1 cellular context compared by ENCODE assay signal in the genomic region with DNA sequence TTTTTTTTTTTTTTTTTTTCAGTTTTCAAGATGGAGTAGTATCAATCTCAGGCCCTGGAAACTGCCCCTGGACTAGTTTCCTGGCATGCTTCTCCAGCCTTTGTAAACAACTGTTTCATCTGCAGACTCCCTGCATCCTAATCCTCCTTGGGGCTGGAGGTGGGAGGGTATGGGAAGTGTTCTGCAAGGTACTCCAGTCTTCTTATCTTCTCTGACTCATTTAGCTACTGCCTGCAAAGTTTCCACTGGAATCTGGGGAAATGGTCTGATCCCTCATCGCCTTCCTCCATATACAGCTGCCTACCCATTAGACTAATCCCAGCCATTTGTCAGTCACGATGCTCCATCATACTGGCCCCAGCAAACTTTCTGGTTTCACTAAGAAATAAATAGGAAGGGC.
TF ChIP-seq lines count a peak whose summit lies in the region.

No MANE protein-coding gene starts in this region.

TF ChIP-seq in HEK293, 187 proteins besides CTCF, POLR2A, EP300 and RAD21:
- TF ChIP-seq ZNF600 (tag by site-specific recombination; IDR thresholded peaks at IDR 0.05), result peak; percentile 88
- no peak for TF ChIP-seq ZBTB8A (tag by site-specific recombination; IDR thresholded peaks at IDR 0.05)
- no peak for TF ChIP-seq ZNF169 (tag by site-specific recombination; IDR thresholded peaks at IDR 0.05)
- TF ChIP-seq PRDM1 (tag by site-specific recombination; IDR thresholded peaks at IDR 0.05), result no peak
- no peak for TF ChIP-seq SP3 (tag by site-specific recombination; IDR thresholded peaks at IDR 0.05)
- TF ChIP-seq SALL2 (tag by site-specific recombination; IDR thresholded peaks at IDR 0.05; ENCODE audit: borderline replicate concordance), result no peak
- TF ChIP-seq, protein P1, sequence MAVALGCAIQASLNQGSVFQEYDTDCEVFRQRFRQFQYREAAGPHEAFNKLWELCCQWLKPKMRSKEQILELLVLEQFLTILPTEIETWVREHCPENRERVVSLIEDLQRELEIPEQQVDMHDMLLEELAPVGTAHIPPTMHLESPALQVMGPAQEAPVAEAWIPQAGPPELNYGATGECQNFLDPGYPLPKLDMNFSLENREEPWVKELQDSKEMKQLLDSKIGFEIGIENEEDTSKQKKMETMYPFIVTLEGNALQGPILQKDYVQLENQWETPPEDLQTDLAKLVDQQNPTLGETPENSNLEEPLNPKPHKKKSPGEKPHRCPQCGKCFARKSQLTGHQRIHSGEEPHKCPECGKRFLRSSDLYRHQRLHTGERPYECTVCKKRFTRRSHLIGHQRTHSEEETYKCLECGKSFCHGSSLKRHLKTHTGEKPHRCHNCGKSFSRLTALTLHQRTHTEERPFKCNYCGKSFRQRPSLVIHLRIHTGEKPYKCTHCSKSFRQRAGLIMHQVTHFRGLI (tag by site-specific recombination; IDR thresholded peaks at IDR 0.05), result no peak
- TF ChIP-seq ZBTB17 (tag by site-specific recombination; IDR thresholded peaks at IDR 0.05), result peak; percentile 48; the same call in 1 of the 2 replicates
- TF ChIP-seq ZEB2 (tag by site-specific recombination; IDR thresholded peaks at IDR 0.05), result no peak
- 0 out of 2 replicates have a peak, but pooled peaks have one; percentile 41 for TF ChIP-seq ZNF660 (tag by site-specific recombination; IDR thresholded peaks at IDR 0.05)
- no peak for TF ChIP-seq ZNF274 (IDR thresholded peaks at IDR 0.05; ENCODE audit: low read length)
- TF ChIP-seq ZNF274 (tag by site-specific recombination; IDR thresholded peaks at IDR 0.05; ENCODE audit: borderline replicate concordance), result no peak
- no peak for TF ChIP-seq ZNF623 (tag by site-specific recombination; IDR thresholded peaks at IDR 0.05)
- TF ChIP-seq ZFHX2 (tag by site-specific recombination; conservative IDR thresholded peaks at IDR 0.05), result peak; percentile 32
- 0 out of 2 replicates have a peak, but pooled peaks have one; percentile 30 for TF ChIP-seq ZBTB48 (tag by site-specific recombination; IDR thresholded peaks at IDR 0.05)
- TF ChIP-seq ZNF514 (tag by site-specific recombination; IDR thresholded peaks at IDR 0.05), result no peak
- no peak for TF ChIP-seq TCF7L2 (IDR thresholded peaks at IDR 0.05; ENCODE audit: borderline replicate concordance, low read depth, low read length)
- no peak for TF ChIP-seq GLI4 (tag by site-specific recombination; IDR thresholded peaks at IDR 0.05)
- TF ChIP-seq, protein P2, sequence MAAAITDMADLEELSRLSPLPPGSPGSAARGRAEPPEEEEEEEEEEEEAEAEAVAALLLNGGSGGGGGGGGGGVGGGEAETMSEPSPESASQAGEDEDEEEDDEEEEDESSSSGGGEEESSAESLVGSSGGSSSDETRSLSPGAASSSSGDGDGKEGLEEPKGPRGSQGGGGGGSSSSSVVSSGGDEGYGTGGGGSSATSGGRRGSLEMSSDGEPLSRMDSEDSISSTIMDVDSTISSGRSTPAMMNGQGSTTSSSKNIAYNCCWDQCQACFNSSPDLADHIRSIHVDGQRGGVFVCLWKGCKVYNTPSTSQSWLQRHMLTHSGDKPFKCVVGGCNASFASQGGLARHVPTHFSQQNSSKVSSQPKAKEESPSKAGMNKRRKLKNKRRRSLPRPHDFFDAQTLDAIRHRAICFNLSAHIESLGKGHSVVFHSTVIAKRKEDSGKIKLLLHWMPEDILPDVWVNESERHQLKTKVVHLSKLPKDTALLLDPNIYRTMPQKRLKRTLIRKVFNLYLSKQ (tag by site-specific recombination; IDR thresholded peaks at IDR 0.05; ENCODE audit: borderline replicate concordance), result no peak
- TF ChIP-seq, protein P3, sequence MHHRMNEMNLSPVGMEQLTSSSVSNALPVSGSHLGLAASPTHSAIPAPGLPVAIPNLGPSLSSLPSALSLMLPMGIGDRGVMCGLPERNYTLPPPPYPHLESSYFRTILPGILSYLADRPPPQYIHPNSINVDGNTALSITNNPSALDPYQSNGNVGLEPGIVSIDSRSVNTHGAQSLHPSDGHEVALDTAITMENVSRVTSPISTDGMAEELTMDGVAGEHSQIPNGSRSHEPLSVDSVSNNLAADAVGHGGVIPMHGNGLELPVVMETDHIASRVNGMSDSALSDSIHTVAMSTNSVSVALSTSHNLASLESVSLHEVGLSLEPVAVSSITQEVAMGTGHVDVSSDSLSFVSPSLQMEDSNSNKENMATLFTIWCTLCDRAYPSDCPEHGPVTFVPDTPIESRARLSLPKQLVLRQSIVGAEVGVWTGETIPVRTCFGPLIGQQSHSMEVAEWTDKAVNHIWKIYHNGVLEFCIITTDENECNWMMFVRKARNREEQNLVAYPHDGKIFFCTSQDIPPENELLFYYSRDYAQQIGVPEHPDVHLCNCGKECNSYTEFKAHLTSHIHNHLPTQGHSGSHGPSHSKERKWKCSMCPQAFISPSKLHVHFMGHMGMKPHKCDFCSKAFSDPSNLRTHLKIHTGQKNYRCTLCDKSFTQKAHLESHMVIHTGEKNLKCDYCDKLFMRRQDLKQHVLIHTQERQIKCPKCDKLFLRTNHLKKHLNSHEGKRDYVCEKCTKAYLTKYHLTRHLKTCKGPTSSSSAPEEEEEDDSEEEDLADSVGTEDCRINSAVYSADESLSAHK (tag by site-specific recombination; IDR thresholded peaks at IDR 0.05), result peak; percentile 97
- TF ChIP-seq ZNF501 (tag by site-specific recombination; IDR thresholded peaks at IDR 0.05), result no peak
- TF ChIP-seq ZNF670 (tag by site-specific recombination; IDR thresholded peaks at IDR 0.05; ENCODE audit: low read depth), result no peak
- TF ChIP-seq SP7 (tag by site-specific recombination; IDR thresholded peaks at IDR 0.05), result peak; percentile 77
- TF ChIP-seq GLIS2 (tag by site-specific recombination; IDR thresholded peaks at IDR 0.05), result no peak
- TF ChIP-seq EGR2 (tag by site-specific recombination; IDR thresholded peaks at IDR 0.05; ENCODE audit: low read depth), result peak; percentile 35; the same call in 1 of the 2 replicates
- TF ChIP-seq, protein P4, sequence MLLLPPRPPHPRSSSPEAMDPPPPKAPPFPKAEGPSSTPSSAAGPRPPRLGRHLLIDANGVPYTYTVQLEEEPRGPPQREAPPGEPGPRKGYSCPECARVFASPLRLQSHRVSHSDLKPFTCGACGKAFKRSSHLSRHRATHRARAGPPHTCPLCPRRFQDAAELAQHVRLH (tag by site-specific recombination; IDR thresholded peaks at IDR 0.05), result no peak
- TF ChIP-seq ZFP41 (tag by site-specific recombination; IDR thresholded peaks at IDR 0.05; ENCODE audit: borderline replicate concordance), result no peak
- no peak for TF ChIP-seq ZNF174 (tag by site-specific recombination; IDR thresholded peaks at IDR 0.05)
- TF ChIP-seq OSR2 (tag by site-specific recombination; IDR thresholded peaks at IDR 0.05), result peak; percentile 60
- TF ChIP-seq, protein P5, sequence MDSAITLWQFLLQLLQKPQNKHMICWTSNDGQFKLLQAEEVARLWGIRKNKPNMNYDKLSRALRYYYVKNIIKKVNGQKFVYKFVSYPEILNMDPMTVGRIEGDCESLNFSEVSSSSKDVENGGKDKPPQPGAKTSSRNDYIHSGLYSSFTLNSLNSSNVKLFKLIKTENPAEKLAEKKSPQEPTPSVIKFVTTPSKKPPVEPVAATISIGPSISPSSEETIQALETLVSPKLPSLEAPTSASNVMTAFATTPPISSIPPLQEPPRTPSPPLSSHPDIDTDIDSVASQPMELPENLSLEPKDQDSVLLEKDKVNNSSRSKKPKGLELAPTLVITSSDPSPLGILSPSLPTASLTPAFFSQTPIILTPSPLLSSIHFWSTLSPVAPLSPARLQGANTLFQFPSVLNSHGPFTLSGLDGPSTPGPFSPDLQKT (IDR thresholded peaks at IDR 0.05; ENCODE audit: borderline replicate concordance, low read depth, low read length), result no peak
- no peak for TF ChIP-seq ZNF747 (tag by site-specific recombination; IDR thresholded peaks at IDR 0.05)
- no peak for TF ChIP-seq ZFP37 (tag by site-specific recombination; IDR thresholded peaks at IDR 0.05)
- TF ChIP-seq, protein P6, sequence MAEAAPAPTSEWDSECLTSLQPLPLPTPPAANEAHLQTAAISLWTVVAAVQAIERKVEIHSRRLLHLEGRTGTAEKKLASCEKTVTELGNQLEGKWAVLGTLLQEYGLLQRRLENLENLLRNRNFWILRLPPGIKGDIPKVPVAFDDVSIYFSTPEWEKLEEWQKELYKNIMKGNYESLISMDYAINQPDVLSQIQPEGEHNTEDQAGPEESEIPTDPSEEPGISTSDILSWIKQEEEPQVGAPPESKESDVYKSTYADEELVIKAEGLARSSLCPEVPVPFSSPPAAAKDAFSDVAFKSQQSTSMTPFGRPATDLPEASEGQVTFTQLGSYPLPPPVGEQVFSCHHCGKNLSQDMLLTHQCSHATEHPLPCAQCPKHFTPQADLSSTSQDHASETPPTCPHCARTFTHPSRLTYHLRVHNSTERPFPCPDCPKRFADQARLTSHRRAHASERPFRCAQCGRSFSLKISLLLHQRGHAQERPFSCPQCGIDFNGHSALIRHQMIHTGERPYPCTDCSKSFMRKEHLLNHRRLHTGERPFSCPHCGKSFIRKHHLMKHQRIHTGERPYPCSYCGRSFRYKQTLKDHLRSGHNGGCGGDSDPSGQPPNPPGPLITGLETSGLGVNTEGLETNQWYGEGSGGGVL (tag by site-specific recombination; IDR thresholded peaks at IDR 0.05), result 0 out of 2 replicates have a peak, but pooled peaks have one; percentile 41
- TF ChIP-seq PRDM10 (tag by site-specific recombination; IDR thresholded peaks at IDR 0.05), result peak; percentile 67
